Comparison of ENCODE assay signal across 15 cellular contexts in the genomic region with DNA sequence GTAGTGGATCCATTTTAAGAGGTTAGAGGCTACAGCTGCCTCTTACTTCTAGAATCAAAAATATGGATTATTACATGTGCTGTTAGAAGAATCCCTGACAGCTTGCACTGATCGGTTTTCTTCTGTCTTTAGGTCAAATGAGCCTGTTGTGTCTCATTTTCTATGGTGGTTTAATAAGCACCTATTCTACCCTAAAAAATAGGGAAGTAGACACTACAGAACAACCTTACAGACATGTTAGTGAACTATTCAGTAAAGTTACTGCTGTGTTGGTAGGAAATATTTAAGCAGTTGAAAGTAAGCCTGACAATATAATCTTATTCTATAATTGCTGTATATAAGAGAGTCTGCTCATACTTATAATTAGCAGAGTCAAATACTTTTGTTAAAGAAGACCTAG.
DNase-seq lines count a peak whose midpoint lies in the region; ATAC-seq and TF ChIP-seq lines count a peak whose summit lies in the region.
"Had no signal": no experiment of that assay in that cellular context is flagged by ENCODE, and none has a peak within 500 bp of the region (broad histone marks: within the 10 kb centered on the region; RNA-seq: fewer than 3 reads in every experiment).

No MANE protein-coding gene starts in this region.

- CTCF ChIA-PET in activated CD4-positive, alpha-beta T cell treated with anti-CD3 and anti-CD28 coated beads for 36 hours (lab: Charles Lee) = no interaction called here

- no peak for TF ChIP-seq EP300 in sigmoid colon (IDR thresholded peaks at IDR 0.05)

- peaks cover 16% of the 10 kb centered on the region for H3K4me1 Mint-ChIP-seq in activated CD4-positive, alpha-beta T cell treated with anti-CD3 and anti-CD28 coated beads for 36 hours

- H3K27me3 ChIP-seq in sigmoid colon (no peaks in the 10 kb centered on the region), H7 (ENCODE audit: control insufficient read depth, insufficient read depth, low read length) (no peaks in the 10 kb centered on the region)
- H3K27me3 ChIP-seq: BLaER1 treated with 17β-estradiol and CSF1 and Interleukin-3, amounts not matched to agents 10 nM and 100 nM had no signal

- WGBS in sigmoid colon, 2 donors = 82 to 83% methylated on average over 1 of the region's 1 CpG

- TF ChIP-seq POLR2A in sigmoid colon (IDR thresholded peaks at IDR 0.05) = no peak

- peak; percentile 43 for ATAC-seq in GM18907 (IDR thresholded peaks at IDR 0.05; ENCODE audit: unreplicated experiment)
- ATAC-seq in GM21619 (IDR thresholded peaks at IDR 0.05; ENCODE audit: unreplicated experiment) = peak; percentile 49
- ATAC-seq in HG03469 (IDR thresholded peaks at IDR 0.05; ENCODE audit: unreplicated experiment) = peak; percentile 54
- ATAC-seq in HG03565 (IDR thresholded peaks at IDR 0.05; ENCODE audit: unreplicated experiment) = no peak
- no peak for ATAC-seq in activated CD4-positive, alpha-beta T cell treated with anti-CD3 and anti-CD28 coated beads for 36 hours

- H3K4me1 ChIP-seq in sigmoid colon = peaks cover 0 to 55% (median 45%) of the 10 kb centered on the region in 4 donors

- H3K9me3 Mint-ChIP-seq in activated CD4-positive, alpha-beta T cell treated with anti-CD3 and anti-CD28 coated beads for 36 hours (ENCODE audit: low read depth) = no peaks in the 10 kb centered on the region
- H3K9me3 Mint-ChIP-seq: activated CD4-positive, alpha-beta T cell treated with anti-CD3 and anti-CD28 coated beads, Interleukin-2, amount 10 ng/mL, durations not matched to agents 7 days and 5 days; brain had no signal

- H3K27ac Mint-ChIP-seq in activated CD4-positive, alpha-beta T cell treated with anti-CD3 and anti-CD28 coated beads for 36 hours = no peak overlapping the region
- H3K27ac Mint-ChIP-seq: activated CD4-positive, alpha-beta T cell treated with anti-CD3 and anti-CD28 coated beads, Interleukin-2, amount 10 ng/mL, durations not matched to agents 7 days and 5 days; brain had no signal

- intact Hi-C loops in sigmoid colon (cut with DNase I) = no loop called here
- intact Hi-C loops in activated CD4-positive, alpha-beta T cell treated with anti-CD3 and anti-CD28 coated beads for 36 hours (cut with DNase I, micrococcal nuclease) = no loop called here

- no peak for TF ChIP-seq CTCF in sigmoid colon (IDR thresholded peaks at IDR 0.05)

- H3K4me3 ChIP-seq in sigmoid colon = no peak overlapping the region
- H3K4me3 ChIP-seq in H7 (ENCODE audit: insufficient read depth, low read depth, low read length) = no peak overlapping the region
- H3K4me3 ChIP-seq: BLaER1 treated with 17β-estradiol and CSF1 and Interleukin-3, amounts not matched to agents 10 nM and 100 nM had no signal

- DNase-seq in sigmoid colon (no peak), H7 (no peak), GM19238 (ENCODE audit: insufficient read length, low spot score) (no peak)
- DNase-seq in activated CD4-positive, alpha-beta T cell treated with anti-CD3 and anti-CD28 coated beads for 36 hours = no peak
- DNase-seq: activated CD4-positive, alpha-beta T cell treated with anti-CD3 and anti-CD28 coated beads, Interleukin-2, amount 10 ng/mL, durations not matched to agents 7 days and 5 days; activated effector memory CD4-positive, alpha-beta T cell treated with Interleukin-2 at 50 U/mL for 16 hours; DND-41; effector CD8-positive, alpha-beta T cell; kidney had no signal

- no peaks in the 10 kb centered on the region for H3K36me3 Mint-ChIP-seq in activated CD4-positive, alpha-beta T cell treated with anti-CD3 and anti-CD28 coated beads for 36 hours (ENCODE audit: low read depth)

- peak overlapping the region; percentile 62 to 84 (median 70) for H3K27ac ChIP-seq in sigmoid colon

- H3K9me3 ChIP-seq in sigmoid colon = no peaks in the 10 kb centered on the region
- H3K9me3 ChIP-seq: BLaER1 treated with 17β-estradiol and CSF1 and Interleukin-3, amounts not matched to agents 10 nM and 100 nM had no signal

- POLR2A ChIA-PET in activated CD4-positive, alpha-beta T cell treated with anti-CD3 and anti-CD28 coated beads for 36 hours (lab: Charles Lee) = no interaction called here

- no peak overlapping the region for H3K4me3 Mint-ChIP-seq in activated CD4-positive, alpha-beta T cell treated with anti-CD3 and anti-CD28 coated beads for 36 hours
- H3K4me3 Mint-ChIP-seq: activated CD4-positive, alpha-beta T cell treated with anti-CD3 and anti-CD28 coated beads, Interleukin-2, amount 10 ng/mL, durations not matched to agents 7 days and 5 days; brain had no signal

- H3K36me3 ChIP-seq in sigmoid colon (no peaks in the 10 kb centered on the region), H7 (replicated peaks; ENCODE audit: control insufficient read depth, insufficient read depth, low read length) (no peaks in the 10 kb centered on the region)

- no peaks in the 10 kb centered on the region for H3K27me3 Mint-ChIP-seq in activated CD4-positive, alpha-beta T cell treated with anti-CD3 and anti-CD28 coated beads for 36 hours
- H3K27me3 Mint-ChIP-seq: activated CD4-positive, alpha-beta T cell treated with anti-CD3 and anti-CD28 coated beads, Interleukin-2, amount 10 ng/mL, durations not matched to agents 7 days and 5 days had no signal

Comparison
In these comparisons a context has a peak if more than half of its experiments do, and no peak if none do; other contexts are left out.
1. ATAC-seq: peak in GM18907 (single experiment), GM21619 (single experiment) and HG03469 (single experiment); none in HG03565 (single experiment) and activated CD4-positive, alpha-beta T cell treated with anti-CD3 and anti-CD28 coated beads for 36 hours (single experiment).